28 cellular contexts compared by ENCODE assay signal in the genomic region with DNA sequence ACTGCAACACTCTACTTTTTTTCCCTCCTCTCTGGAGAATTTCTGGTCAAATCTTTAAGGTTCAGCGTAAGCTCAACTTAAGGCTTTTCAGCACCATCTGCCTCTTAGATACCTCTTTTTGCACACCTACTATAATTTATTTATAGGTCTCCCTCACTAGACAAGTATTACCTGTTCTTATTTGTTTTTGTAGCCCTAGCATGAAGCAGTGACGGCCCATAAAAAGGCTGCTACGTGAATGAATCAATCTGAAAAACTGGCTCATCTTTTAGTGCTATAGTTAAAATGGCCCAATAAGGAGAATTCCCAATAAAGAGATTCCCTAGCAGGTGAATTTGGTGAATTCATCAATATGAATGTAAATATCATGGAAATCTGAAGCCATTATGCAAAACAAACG. TPM values are rescaled to one million over a fixed set of nuclear protein-coding genes. Genes with fewer than 3 reads are reported as not detected.
DNase-seq lines count a peak whose midpoint lies in the region; ATAC-seq and TF ChIP-seq lines count a peak whose summit lies in the region.
"Had no signal": no experiment of that assay in that cellular context is flagged by ENCODE, and none has a peak within 500 bp of the region (broad histone marks: within the 10 kb centered on the region; RNA-seq: fewer than 3 reads in every experiment).

No MANE protein-coding gene starts in this region.

- H3K9me3 Mint-ChIP-seq in CD4-positive, alpha-beta memory T cell, result no peaks in the 10 kb centered on the region
- H3K9me3 Mint-ChIP-seq in naive thymus-derived CD8-positive, alpha-beta T cell, result no peaks in the 10 kb centered on the region
- H3K9me3 Mint-ChIP-seq: stimulated activated naive CD8-positive, alpha-beta T cell treated with anti-CD3 and anti-CD28 coated beads, Interleukin-15, amount 100 ng/mL, for 72 hours had no signal

- peak overlapping the region in 5 of 7 donors; percentile 37 to 96 (median 47) for H3K27ac Mint-ChIP-seq in CD4-positive, alpha-beta memory T cell
- peak overlapping the region in 8 of 10 donors; percentile 40 to 76 (median 60) for H3K27ac Mint-ChIP-seq in naive thymus-derived CD8-positive, alpha-beta T cell
- H3K27ac Mint-ChIP-seq: progenitor cell of endocrine pancreas had no signal

- no peaks in the 10 kb centered on the region for H3K9me3 ChIP-seq in CD4-positive, alpha-beta memory T cell (ENCODE audit: control insufficient read depth in 1 of 2, low read length in 2 of 2)
- H3K9me3 ChIP-seq: lower lobe of right lung, thyroid gland had no signal

- TF ChIP-seq POLR2A in erythroblast (IDR thresholded peaks at IDR 0.05; ENCODE audit: low read length), result no peak

- peaks cover 66 to 98% (median 80%) of the 10 kb centered on the region in 4 donors for H3K4me1 Mint-ChIP-seq in CD4-positive, alpha-beta memory T cell
- H3K4me1 Mint-ChIP-seq in naive thymus-derived CD8-positive, alpha-beta T cell, result peaks cover 44 to 96% (median 92%) of the 10 kb centered on the region in 4 donors

- POLR2A ChIA-PET in CD4-positive, alpha-beta memory T cell (lab: Charles Lee; ENCODE audit: partially characterized antibody), result interaction anchor here (2.1 kb wide), 1 partner anchor 49 kb away, joined by 12 read pairs; a partner anchor contains a TSS
- POLR2A ChIA-PET in naive thymus-derived CD8-positive, alpha-beta T cell (lab: Charles Lee), result no interaction called here

- no peak overlapping the region for H3K4me3 ChIP-seq in CD4-positive, alpha-beta memory T cell (ENCODE audit: low read length in 2 of 2)
- H3K4me3 ChIP-seq: lower lobe of right lung, thyroid gland had no signal

- ATAC-seq in naive thymus-derived CD8-positive, alpha-beta T cell, result no peak
- ATAC-seq in HG03460 (IDR thresholded peaks at IDR 0.05; ENCODE audit: unreplicated experiment), result no peak
- ATAC-seq: lower lobe of right lung; stimulated activated naive CD8-positive, alpha-beta T cell treated with anti-CD3 and anti-CD28 coated beads, Interleukin-15, amount 100 ng/mL, for 72 hours had no signal

- no peaks in the 10 kb centered on the region for H3K27me3 ChIP-seq in CD4-positive, alpha-beta memory T cell (ENCODE audit: insufficient read depth, low read length)
- H3K27me3 ChIP-seq: thyroid gland had no signal

- intact Hi-C loops in CD4-positive, alpha-beta memory T cell (cut with micrococcal nuclease), result no loop called here

- peaks cover 23 to 65% of the 10 kb centered on the region in 2 donors for H3K36me3 Mint-ChIP-seq in CD4-positive, alpha-beta memory T cell
- peaks cover 0 to 49% (median 3%) of the 10 kb centered on the region in 3 donors for H3K36me3 Mint-ChIP-seq in naive thymus-derived CD8-positive, alpha-beta T cell

- CTCF ChIA-PET in CD4-positive, alpha-beta memory T cell (lab: Charles Lee; ENCODE audit: partially characterized antibody), result interaction anchor here (5.3 kb wide), 1 partner anchor 40 kb away, joined by 25 read pairs; no protein-coding TSS in a partner anchor

- no peaks in the 10 kb centered on the region for H3K27me3 Mint-ChIP-seq in CD4-positive, alpha-beta memory T cell
- no peaks in the 10 kb centered on the region for H3K27me3 Mint-ChIP-seq in naive thymus-derived CD8-positive, alpha-beta T cell
- H3K27me3 Mint-ChIP-seq: progenitor cell of endocrine pancreas; stimulated activated naive CD8-positive, alpha-beta T cell treated with anti-CD3 and anti-CD28 coated beads, Interleukin-15, amount 100 ng/mL, for 72 hours had no signal

- peak overlapping the region in 7 of 8 donors; percentile 9 to 67 (median 46) for H3K4me3 Mint-ChIP-seq in CD4-positive, alpha-beta memory T cell
- H3K4me3 Mint-ChIP-seq in naive thymus-derived CD8-positive, alpha-beta T cell, result peak overlapping the region in 6 of 10 donors; percentile 1 to 59 (median 32)

- peak overlapping the region; percentile 6 for H3K27ac ChIP-seq in CD4-positive, alpha-beta memory T cell (ENCODE audit: low read depth, low read length)
- H3K27ac ChIP-seq in VCaP, result peak overlapping the region; percentile 93
- H3K27ac ChIP-seq: epithelial cell of prostate, HL-60, lower lobe of right lung, thyroid gland had no signal

- H3K4me1 ChIP-seq in CD4-positive, alpha-beta memory T cell (ENCODE audit: insufficient read depth, low read length), result peaks cover 92% of the 10 kb centered on the region

- H3K36me3 ChIP-seq in CD4-positive, alpha-beta memory T cell (ENCODE audit: insufficient read depth, low read length), result peaks cover 7% of the 10 kb centered on the region
- H3K36me3 ChIP-seq: thyroid gland had no signal

- no peak for TF ChIP-seq CTCF in VCaP (conservative IDR thresholded peaks at IDR 0.05)

- DNase-seq in DMS53 (lab: John Stamatoyannopoulos, UW) (peak; percentile 25), DMS53 treated with DMSO at 0.1 percent for 48 hours (lab: John Stamatoyannopoulos, UW; ENCODE audit: unreplicated experiment) (no peak), erythroblast (lab: John Stamatoyannopoulos, UW) (no peak), globus pallidus (ENCODE audit: low spot score) (no peak)
- DNase-seq in CD4-positive, alpha-beta memory T cell, result no peak
- no peak for DNase-seq in naive thymus-derived CD8-positive, alpha-beta T cell
- DNase-seq: 8988T; activated CD4-positive, alpha-beta T cell treated with anti-CD3 and anti-CD28 coated beads, Interleukin-2, amount 50 U/mL, for 48 hours; activated CD4-positive, CD25-positive, alpha-beta regulatory T cell; activated CD8-positive, alpha-beta memory T cell treated with anti-CD3 and anti-CD28 coated beads, Interleukin-2, amount 50 U/mL, for 4 hours; cerebellar nuclear complex; DMS153; head of caudate nucleus; Karpas-422; kidney; lower lobe of right lung; MV-4-11; NCI-H146; NK-92 treated with Interleukin-12 subunit alpha and Interleukin-12 subunit beta, amount 100 ng/mL, for 24 hours; Right ventricle myocardium superior; stimulated activated naive CD8-positive, alpha-beta T cell treated with anti-CD3 and anti-CD28 coated beads, Interleukin-15, amount 100 ng/mL, for 72 hours; T1000; thyroid gland had no signal

RNA-seq across cellular contexts. Expression of a gene that starts 6.5 kb away (rescaled TPM):
- 100 to 1,000 TPM; 138 to 154 TPM for total RNA-seq in CD4-positive, alpha-beta memory T cell
- 10 to 100 TPM; 67.6 to 94.6 TPM for polyA plus RNA-seq in CD4-positive, alpha-beta memory T cell
- 100 to 1,000 TPM; 108 to 114 TPM for total RNA-seq in naive thymus-derived CD8-positive, alpha-beta T cell
- 10 to 100 TPM; 36.6 to 41.6 (median 39.0) TPM for polyA plus RNA-seq in naive thymus-derived CD8-positive, alpha-beta T cell

RNA-seq across cellular contexts. Expression of a gene that starts 49.3 kb away (rescaled TPM):
- total RNA-seq in CD4-positive, alpha-beta memory T cell, result 10 to 100 TPM; 53.8 to 56.9 TPM
- 10 to 100 TPM; 62.2 to 75.5 TPM for polyA plus RNA-seq in CD4-positive, alpha-beta memory T cell
- 10 to 100 TPM; 51.6 to 62.4 TPM for total RNA-seq in naive thymus-derived CD8-positive, alpha-beta T cell
- polyA plus RNA-seq in naive thymus-derived CD8-positive, alpha-beta T cell, result 10 to 100 TPM; 64.2 to 69.3 (median 64.9) TPM
